ENCODE assay signal across 20 cellular contexts in genomic region chr3:38805004-38805403, GRCh38. TPM values are rescaled to one million over a fixed set of nuclear protein-coding genes. Genes with fewer than 3 reads are reported as not detected.
DNase-seq lines count a peak whose midpoint lies in the region; ATAC-seq, FAIRE-seq and TF ChIP-seq lines count a peak whose summit lies in the region.
"Had no signal": no experiment of that assay in that cellular context is flagged by ENCODE, and none has a peak within 500 bp of the region (broad histone marks: within the 10 kb centered on the region; RNA-seq: fewer than 3 reads in every experiment).

No MANE protein-coding gene starts in this region.

- DNase-seq in A549 (ENCODE audit: low read depth in 1 of 2, low spot score in 1 of 2) (no peak), foreskin melanocyte (peak; percentile 7), NCI-H510A treated with DMSO at 0.1 percent for 48 hours (lab: John Stamatoyannopoulos, UW) (no peak)
- no peak for DNase-seq in activated T-cell treated with anti-CD3 and anti-CD28 coated beads, Interleukin-2, amount 50 U/mL, for 4 hours
- no peak for DNase-seq in NK-92 treated with Interleukin-12 subunit alpha and Interleukin-12 subunit beta, amount 100 ng/mL, for 24 hours (lab: John Stamatoyannopoulos, UW)
- DNase-seq: 8988T, C1 segment of cervical spinal cord, COR-L47, DMS79 treated with DMSO at 0.1 percent for 48 hours, GOT3 had no signal

- no peak for ATAC-seq in A549
- peak; percentile 80 for ATAC-seq in activated T-helper 17 cell treated with anti-CD3 and anti-CD28 coated beads, Interleukin-2, amount 50 U/mL, for 72 hours (replicated peaks)
- ATAC-seq in activated T-cell treated with anti-CD3 and anti-CD28 coated beads, Interleukin-2, amount 50 U/mL, for 4 hours = no peak

- no peaks in the 10 kb centered on the region for H3K36me3 Mint-ChIP-seq in activated T-helper 17 cell treated with anti-CD3 and anti-CD28 coated beads, Interleukin-2, amount 50 U/mL, for 72 hours (ENCODE audit: low read depth)
- no peaks in the 10 kb centered on the region for H3K36me3 Mint-ChIP-seq in activated T-cell treated with anti-CD3 and anti-CD28 coated beads, Interleukin-2, amount 50 U/mL, for 4 hours (ENCODE audit: insufficient read depth)
- H3K36me3 Mint-ChIP-seq: CD4-positive, alpha-beta memory T cell had no signal

- no peaks in the 10 kb centered on the region for H3K9me3 ChIP-seq in A549
- H3K9me3 ChIP-seq: HAP-1 had no signal

- no peak for TF ChIP-seq CTCF in A549 (IDR thresholded peaks at IDR 0.05)

- peaks cover 5% of the 10 kb centered on the region for H3K4me1 Mint-ChIP-seq in activated T-helper 17 cell treated with anti-CD3 and anti-CD28 coated beads, Interleukin-2, amount 50 U/mL, for 72 hours
- H3K4me1 Mint-ChIP-seq in activated T-cell treated with anti-CD3 and anti-CD28 coated beads, Interleukin-2, amount 50 U/mL, for 4 hours (ENCODE audit: low read depth) = no peaks in the 10 kb centered on the region

- H3K27ac ChIP-seq in A549 = no peak overlapping the region

- H3K4me1 ChIP-seq in A549 = no peaks in the 10 kb centered on the region
- H3K4me1 ChIP-seq: HAP-1 had no signal

- TF ChIP-seq RAD21 in A549 (conservative IDR thresholded peaks at IDR 0.05 in 1 of 2, IDR thresholded peaks at IDR 0.05 in 1 of 2) = no peak

- TF ChIP-seq EP300 in A549 (IDR thresholded peaks at IDR 0.05) = no peak

- no peak overlapping the region for H3K4me3 ChIP-seq in A549
- H3K4me3 ChIP-seq: HAP-1 had no signal

- H3K27me3 Mint-ChIP-seq in activated T-helper 17 cell treated with anti-CD3 and anti-CD28 coated beads, Interleukin-2, amount 50 U/mL, for 72 hours = peaks cover 11% of the 10 kb centered on the region
- peaks cover 5% of the 10 kb centered on the region for H3K27me3 Mint-ChIP-seq in activated T-cell treated with anti-CD3 and anti-CD28 coated beads, Interleukin-2, amount 50 U/mL, for 4 hours (ENCODE audit: low read depth)

- no peak for FAIRE-seq in A549 (lab: Jason Lieb, UNC)
- FAIRE-seq: H54 had no signal

- H3K4me2 ChIP-seq in A549 = no peak overlapping the region

- H3K27ac Mint-ChIP-seq in activated T-helper 17 cell treated with anti-CD3 and anti-CD28 coated beads, Interleukin-2, amount 50 U/mL, for 72 hours = no peak overlapping the region
- H3K27ac Mint-ChIP-seq: CD4-positive, alpha-beta memory T cell; HFFc6 had no signal

- POLR2A ChIA-PET in A549 (lab: Yijun Ruan, JAX) = no interaction called here

- no peak overlapping the region for H3K4me3 Mint-ChIP-seq in activated T-helper 17 cell treated with anti-CD3 and anti-CD28 coated beads, Interleukin-2, amount 50 U/mL, for 72 hours
- H3K4me3 Mint-ChIP-seq in activated T-cell treated with anti-CD3 and anti-CD28 coated beads, Interleukin-2, amount 50 U/mL, for 4 hours = no peak overlapping the region
- H3K4me3 Mint-ChIP-seq: CD4-positive, alpha-beta memory T cell; HFFc6 had no signal

- TF ChIP-seq POLR2A in A549 (IDR thresholded peaks at IDR 0.05; ENCODE audit: low read length) = no peak

- CTCF ChIA-PET in A549 (lab: Yijun Ruan, JAX) = interaction anchor here (0.8 to 1.4 kb wide), 2 partner anchors 39 to 159 kb away, joined by 3 to 6 read pairs; no protein-coding TSS in a partner anchor

- 6% methylated on average over 1 of the region's 1 CpG for WGBS in A549 (ENCODE audit: missing lambda C conversion rate)

- peaks cover 14% of the 10 kb centered on the region for H3K9me3 Mint-ChIP-seq in activated T-helper 17 cell treated with anti-CD3 and anti-CD28 coated beads, Interleukin-2, amount 50 U/mL, for 72 hours
- peaks cover 5% of the 10 kb centered on the region for H3K9me3 Mint-ChIP-seq in activated T-cell treated with anti-CD3 and anti-CD28 coated beads, Interleukin-2, amount 50 U/mL, for 4 hours
- H3K9me3 Mint-ChIP-seq: HFFc6 had no signal

TF ChIP-seq in A549, 52 proteins besides CTCF, POLR2A, EP300 and RAD21:
- TF ChIP-seq ZFP36 (IDR thresholded peaks at IDR 0.05; ENCODE audit: borderline replicate concordance, partially characterized antibody) (no peak), MAFK (IDR thresholded peaks at IDR 0.05; ENCODE audit: partially characterized antibody) (peak; percentile 7)

RNA-seq across cellular contexts. Expression of gene SCN10A, which starts 11.0 kb away (rescaled TPM):
- polyA plus RNA-seq in A549 (2011; rRNA removed) (not detected in 2 replicates), A549 (2017; fragmentation: RNase III; extraction: RNeasy Plus Mini Kit Qiagen cat#74134 plus additional on column Dnase treatment) (not detected in 3 replicates)
- not detected in 2 replicates for polyA plus RNA-seq in A549 (2012; cell fraction: cytosol; rRNA removed)
- polyA plus RNA-seq in A549 (2012; cell fraction: nucleus; rRNA removed) = not detected in 2 replicates
- polyA minus RNA-seq in A549 (2011; rRNA and poly(A)+ RNA removed) = not detected in 2 replicates
- not detected for total RNA-seq in activated T-helper 17 cell treated with anti-CD3 and anti-CD28 coated beads, Interleukin-2, amount 50 U/mL, for 72 hours
- total RNA-seq in activated T-cell treated with anti-CD3 and anti-CD28 coated beads, Interleukin-2, amount 50 U/mL, for 4 hours = not detected
- total RNA-seq: A673; Calu3; CD4-positive, alpha-beta memory T cell; Daoy; G401; HFFc6 had no signal
- polyA plus RNA-seq: BJ; CD4-positive, alpha-beta memory T cell had no signal
